ENCODE assay signal across 17 cellular contexts in the genomic region with DNA sequence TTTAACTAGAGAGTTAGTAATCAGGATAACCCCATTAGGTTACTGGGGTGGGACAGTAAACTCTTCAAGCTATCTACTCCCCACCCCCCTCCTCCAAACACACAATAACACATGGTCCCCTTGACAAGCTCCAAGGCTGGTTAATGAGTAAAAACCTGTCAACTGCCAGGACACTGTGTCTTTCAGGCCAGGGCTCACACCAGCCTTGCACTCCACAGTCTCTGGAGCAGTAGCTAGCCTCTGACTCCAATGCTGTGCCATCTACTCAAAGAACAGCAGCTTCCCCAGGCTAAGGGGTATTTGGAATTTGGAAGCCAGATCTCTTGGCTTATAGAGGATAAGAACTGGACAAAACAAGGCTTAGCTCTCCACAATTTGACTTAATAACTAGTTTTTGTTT.
DNase-seq lines count a peak whose midpoint lies in the region; FAIRE-seq and TF ChIP-seq lines count a peak whose summit lies in the region.
"Had no signal": no experiment of that assay in that cellular context is flagged by ENCODE, and none has a peak within 500 bp of the region (broad histone marks: within the 10 kb centered on the region; RNA-seq: fewer than 3 reads in every experiment).

No MANE protein-coding gene starts in this region.

- H3K9me3 ChIP-seq in BLaER1, result no peaks in the 10 kb centered on the region
- H3K9me3 ChIP-seq in H9 (ENCODE audit: control insufficient read depth, low read depth, low read length), result no peaks in the 10 kb centered on the region
- no peaks in the 10 kb centered on the region; a peak in 1 of 4 replicates for H3K9me3 ChIP-seq in H1 (ENCODE audit: insufficient read depth in 2 of 2, low read depth in 1 of 2, low read length in 1 of 2)
- H3K9me3 ChIP-seq in subcutaneous abdominal adipose tissue (ENCODE audit: control insufficient read depth in 5 of 5, low read length in 5 of 5), result peaks cover 0 to 5% (median 0%) of the 10 kb centered on the region in 5 donors
- H3K9me3 ChIP-seq: Caco-2 had no signal

- peaks cover 73 to 96% (median 90%) of the 10 kb centered on the region in 3 experiments for H3K36me3 Mint-ChIP-seq in H9 (ENCODE audit: insufficient read depth in 1 of 3, low read depth in 3 of 3)
- H3K36me3 Mint-ChIP-seq in glutamatergic neuron (ENCODE audit: unreplicated experiment), result peaks cover 23% of the 10 kb centered on the region

- H3K18ac ChIP-seq in H9 (ENCODE audit: insufficient read length, low read depth, low read length), result no peak overlapping the region
- no peak overlapping the region for H3K18ac ChIP-seq in H1 (ENCODE audit: extremely low read depth, low read length)

- H3K9ac ChIP-seq in BLaER1 (no peak overlapping the region), H9 (ENCODE audit: extremely low read depth, insufficient read length, low read length) (no peak overlapping the region), H1 (replicated peaks in 1 of 4; ENCODE audit: extremely low read depth in 1 of 4, low read depth in 3 of 4, low read length in 3 of 4) (no peak overlapping the region), subcutaneous abdominal adipose tissue (ENCODE audit: low read length in 5 of 5) (no peak overlapping the region)

- TF ChIP-seq RAD21 in H1 (IDR thresholded peaks at IDR 0.05 in 1 of 2, conservative IDR thresholded peaks at IDR 0.05 in 1 of 2; ENCODE audit: low read depth in 2 of 2, low read length in 2 of 2), result no peak

- H4K8ac ChIP-seq in H9 (replicated peaks; ENCODE audit: insufficient read length, low read depth, low read length), result no peak overlapping the region
- H4K8ac ChIP-seq in H1 (ENCODE audit: extremely low read depth, insufficient read depth, low read length), result no peak overlapping the region

- H3K4ac ChIP-seq in H9 (ENCODE audit: low read depth, low read length) (no peak overlapping the region), H1 (replicated peaks; ENCODE audit: insufficient read length, low read depth, low read length) (no peak overlapping the region)

- no peaks in the 10 kb centered on the region for H3K9me3 Mint-ChIP-seq in H9
- peaks cover 7% of the 10 kb centered on the region for H3K9me3 Mint-ChIP-seq in glutamatergic neuron (ENCODE audit: unreplicated experiment)

- no peaks in the 10 kb centered on the region for H3K23me2 ChIP-seq in H9 (ENCODE audit: insufficient read length, low read depth, low read length, poor library complexity, severe bottlenecking)
- H3K23me2 ChIP-seq in H1 (ENCODE audit: low read depth, low read length), result no peaks in the 10 kb centered on the region

- POLR2A ChIA-PET in H1 (lab: Charles Lee; ENCODE audit: partially characterized antibody), result interaction anchor here (1.6 kb wide), 1 partner anchor 10 kb away, joined by 5 read pairs; no protein-coding TSS in a partner anchor

- H3K36me3 ChIP-seq in BLaER1, result peaks cover 78% of the 10 kb centered on the region
- peaks cover 62 to 89% (median 71%) of the 10 kb centered on the region in 4 experiments for H3K36me3 ChIP-seq in H1 (ENCODE audit: control insufficient read depth in 2 of 4, insufficient read depth in 4 of 4, low read length in 3 of 4)
- H3K36me3 ChIP-seq in subcutaneous abdominal adipose tissue (ENCODE audit: control insufficient read depth in 5 of 5, insufficient read depth in 5 of 5, low read length in 5 of 5), result peaks cover 5 to 72% (median 63%) of the 10 kb centered on the region in 5 donors

- H4K5ac ChIP-seq in H9 (ENCODE audit: insufficient read length, low read depth, low read length) (no peak overlapping the region), H1 (ENCODE audit: insufficient read length, low read depth, low read length) (no peak overlapping the region)

- H3K23ac ChIP-seq in H9 (ENCODE audit: insufficient read length, low read depth, low read length) (no peak overlapping the region), H1 (ENCODE audit: insufficient read length) (no peak overlapping the region)

- H3K27me3 Mint-ChIP-seq in H9 (ENCODE audit: low read depth), result no peaks in the 10 kb centered on the region
- H3K27me3 Mint-ChIP-seq in glutamatergic neuron (ENCODE audit: unreplicated experiment), result peaks cover 9% of the 10 kb centered on the region
- H3K27me3 Mint-ChIP-seq: CD4-positive, alpha-beta T cell had no signal

- H2BK120ac ChIP-seq in H9 (ENCODE audit: low read depth, low read length, poor library complexity, severe bottlenecking) (no peak overlapping the region), H1 (replicated peaks; ENCODE audit: low read depth, low read length) (no peak overlapping the region)

- CTCF ChIA-PET in H1 (lab: Charles Lee; ENCODE audit: partially characterized antibody), result interaction anchor here (0.7 to 4.3 kb wide), 5 partner anchors 13 to 437 kb away, joined by 3 to 24 read pairs (median 4); no protein-coding TSS in a partner anchor

- H4K20me1 ChIP-seq in BLaER1, result peaks cover 94% of the 10 kb centered on the region
- H4K20me1 ChIP-seq in H9 (ENCODE audit: control insufficient read depth, insufficient read depth, insufficient read length), result peaks cover 3% of the 10 kb centered on the region
- H4K20me1 ChIP-seq in H1 (replicated peaks in 1 of 2; ENCODE audit: control insufficient read depth in 1 of 2, insufficient read depth in 2 of 2, low read length in 2 of 2), result peaks cover 5 to 16% of the 10 kb centered on the region in 2 experiments

- H3K27me3 ChIP-seq in BLaER1 (no peaks in the 10 kb centered on the region), H9 (ENCODE audit: insufficient read depth, low read length) (no peaks in the 10 kb centered on the region), H1 (replicated peaks in 1 of 4; ENCODE audit: control insufficient read depth in 3 of 4, extremely low read depth in 1 of 4, insufficient read depth in 3 of 4, low read length in 3 of 4) (no peaks in the 10 kb centered on the region), subcutaneous abdominal adipose tissue (ENCODE audit: control insufficient read depth in 5 of 5, insufficient read depth in 4 of 5, low read length in 5 of 5) (no peaks in the 10 kb centered on the region)
- H3K27me3 ChIP-seq: BLaER1 treated with 17β-estradiol and CSF1 and Interleukin-3, amounts not matched to agents 10 nM and 100 nM had no signal

- no peaks in the 10 kb centered on the region for H3K79me1 ChIP-seq in H9 (ENCODE audit: insufficient read depth, low read depth, low read length, poor library complexity, severe bottlenecking)
- no peaks in the 10 kb centered on the region for H3K79me1 ChIP-seq in H1 (ENCODE audit: low read depth, low read length)

- H3K79me2 ChIP-seq in H9 (ENCODE audit: insufficient read depth, low read length) (peaks cover 2% of the 10 kb centered on the region; the same call in 1 of the 2 replicates), H1 (ENCODE audit: control insufficient read depth in 1 of 2, insufficient read depth in 2 of 2, low read length in 2 of 2) (peaks cover 0 to 21% of the 10 kb centered on the region in 2 experiments; a peak in 2 of 4 replicates)

- TF ChIP-seq EP300 in H1 (IDR thresholded peaks at IDR 0.05; ENCODE audit: borderline replicate concordance in 1 of 2, low read depth in 2 of 2, low read length in 2 of 2), result no peak

- H3K4me3 Mint-ChIP-seq in H9, result no peak overlapping the region
- H3K4me3 Mint-ChIP-seq in glutamatergic neuron (ENCODE audit: unreplicated experiment), result no peak overlapping the region
- H3K4me3 Mint-ChIP-seq: CD4-positive, alpha-beta T cell had no signal

- H2AFZ ChIP-seq in H9 (ENCODE audit: low read length) (no peak overlapping the region), H1 (ENCODE audit: low read length) (no peak overlapping the region)

- TF ChIP-seq CTCF in H9 (conservative IDR thresholded peaks at IDR 0.05) (no peak), H1 (IDR thresholded peaks at IDR 0.05; ENCODE audit: control extremely low read depth in 1 of 3, insufficient read depth in 1 of 3, low read depth in 1 of 3, low read length in 3 of 3) (no peak), glutamatergic neuron (IDR thresholded peaks at IDR 0.05; ENCODE audit: partially characterized antibody, unreplicated experiment) (no peak)

- no peak overlapping the region for H4K91ac ChIP-seq in H9 (ENCODE audit: insufficient read length, low read depth, low read length)
- H4K91ac ChIP-seq in H1 (replicated peaks; ENCODE audit: insufficient read length, low read length), result no peak overlapping the region

- H2AK5ac ChIP-seq in H9 (ENCODE audit: insufficient read length, low read length) (no peak overlapping the region), H1 (ENCODE audit: low read depth, low read length) (no peak overlapping the region)

- H3K4me2 ChIP-seq in BLaER1 (peak overlapping the region; percentile 89), H9 (ENCODE audit: insufficient read depth, insufficient read length, low read length) (no peak overlapping the region), H1 (ENCODE audit: insufficient read depth in 1 of 2, low read depth in 2 of 2, low read length in 2 of 2) (no peak overlapping the region)

- no peak overlapping the region for H3K27ac ChIP-seq in BLaER1
- no peak overlapping the region for H3K27ac ChIP-seq in H9 (ENCODE audit: insufficient read length, low read depth, low read length)
- no peak overlapping the region for H3K27ac ChIP-seq in H1 (ENCODE audit: low read depth, low read length)
- peak overlapping the region; percentile 76 for H3K27ac ChIP-seq in subcutaneous abdominal adipose tissue (ENCODE audit: low read depth, low read length)

- H3K4me1 ChIP-seq in BLaER1 (peaks cover 67% of the 10 kb centered on the region), H9 (ENCODE audit: insufficient read depth, low read length) (no peaks in the 10 kb centered on the region), H1 (replicated peaks in 1 of 4; ENCODE audit: control insufficient read depth in 3 of 4, insufficient read depth in 4 of 4, low read length in 3 of 4) (no peaks in the 10 kb centered on the region), subcutaneous abdominal adipose tissue (ENCODE audit: control insufficient read depth in 5 of 5, insufficient read depth in 5 of 5, low read length in 5 of 5) (peaks cover 0 to 9% (median 8%) of the 10 kb centered on the region in 5 donors)
- H3K4me1 ChIP-seq: Caco-2 had no signal

- FAIRE-seq in H1 (lab: Jason Lieb, UNC), result no peak
- FAIRE-seq: GM12892 had no signal

- TF ChIP-seq POLR2A in H1 (IDR thresholded peaks at IDR 0.05; ENCODE audit: control extremely low read depth in 1 of 2, low read depth in 2 of 2, low read length in 2 of 2), result no peak

- H3K56ac ChIP-seq in H9 (ENCODE audit: insufficient read length, low read depth, low read length), result no peak overlapping the region
- peak overlapping the region; percentile 1 for H3K56ac ChIP-seq in H1 (replicated peaks; ENCODE audit: insufficient read length, low read depth, low read length)

- H3K27ac Mint-ChIP-seq in H9 (no peak overlapping the region; a peak in 1 of 7 replicates), glutamatergic neuron (ENCODE audit: unreplicated experiment) (no peak overlapping the region)
- H3K27ac Mint-ChIP-seq: CD4-positive, alpha-beta T cell had no signal

- no peak overlapping the region for H2BK12ac ChIP-seq in H9 (ENCODE audit: insufficient read length, low read depth, low read length)
- H2BK12ac ChIP-seq in H1 (ENCODE audit: low read depth, low read length), result no peak overlapping the region

- H3K14ac ChIP-seq in H9 (ENCODE audit: insufficient read depth, low read length) (no peak overlapping the region), H1 (ENCODE audit: insufficient read length) (no peak overlapping the region)

- DNase-seq in H9 (peak; percentile 3), H1 (ENCODE audit: low read depth in 1 of 2, low spot score in 2 of 2) (no peak), GOT3 (lab: John Stamatoyannopoulos, UW) (no peak), glutamatergic neuron (no peak), superior temporal gyrus (ENCODE audit: extremely low spot score) (no peak)
- DNase-seq: 8988T; AML-193; Caco-2; CD4-positive, alpha-beta T cell; DND-41; GDM1; H7; IMR-90 had no signal

- H3K4me1 Mint-ChIP-seq in H9 (peaks cover 7 to 13% of the 10 kb centered on the region in 2 experiments), glutamatergic neuron (ENCODE audit: low read depth, unreplicated experiment) (peaks cover 17% of the 10 kb centered on the region)

- no peak overlapping the region for H3T11ph ChIP-seq in H9 (ENCODE audit: low read length)

- H2BK5ac ChIP-seq in H9 (ENCODE audit: insufficient read length, low read length) (no peak overlapping the region), H1 (ENCODE audit: low read depth, low read length) (no peak overlapping the region)

- H2BK15ac ChIP-seq in H9 (ENCODE audit: low read depth, low read length), result no peak overlapping the region
- no peak overlapping the region for H2BK15ac ChIP-seq in H1 (ENCODE audit: low read length)

- H3K4me3 ChIP-seq in BLaER1 (no peak overlapping the region), H1 (ENCODE audit: extremely low read depth in 1 of 4, insufficient read depth in 2 of 4, low read depth in 3 of 4, low read length in 4 of 4) (no peak overlapping the region), subcutaneous abdominal adipose tissue (ENCODE audit: low read depth in 1 of 5, low read length in 5 of 5) (no peak overlapping the region)
- H3K4me3 ChIP-seq: BLaER1 treated with 17β-estradiol and CSF1 and Interleukin-3, amounts not matched to agents 10 nM and 100 nM had no signal

- no peak overlapping the region for H2BK20ac ChIP-seq in H9 (ENCODE audit: low read depth, low read length, poor library complexity, severe bottlenecking)
- no peak overlapping the region for H2BK20ac ChIP-seq in H1 (ENCODE audit: low read length)
